ENCODE assay signal across 10 cellular contexts in genomic region chr1:236642763-236643162, GRCh38. TPM values are rescaled to one million over a fixed set of nuclear protein-coding genes. Genes with fewer than 3 reads are reported as not detected.
"Had no signal": no experiment of that assay in that cellular context is flagged by ENCODE, and none has a peak within 500 bp of the region (broad histone marks: within the 10 kb centered on the region; RNA-seq: fewer than 3 reads in every experiment).

No MANE protein-coding gene starts in this region.

- H3K4me3 Mint-ChIP-seq: H9, HFFc6 had no signal

- H3K27ac ChIP-seq: GM23248 had no signal

- H3K4me1 ChIP-seq: HAP-1 had no signal

- H3K9me3 ChIP-seq: HAP-1 had no signal

- H3K4me1 Mint-ChIP-seq: H9 had no signal

- H3K9me3 Mint-ChIP-seq: H9 had no signal

- H2AFZ ChIP-seq: GM23248 had no signal

- H3K36me3 ChIP-seq: HAP-1 had no signal

- ATAC-seq: HCT116 had no signal

- H3K9ac ChIP-seq: GM23248 had no signal

- H3K27ac Mint-ChIP-seq: HFFc6 had no signal

- H3K4me3 ChIP-seq: GM23248, HAP-1 had no signal

- FAIRE-seq: H1, H54 had no signal

- DNase-seq: GM23248, GOT3, H7, H9, HCEC 1CT, HFFc6 had no signal

RNA-seq across cellular contexts. Expression of gene ACTN2, which starts 43.5 kb away (rescaled TPM):
- total RNA-seq: GM23248, HFFc6 had no signal
- polyA plus RNA-seq: GM23248 had no signal
